In the genomic region with DNA sequence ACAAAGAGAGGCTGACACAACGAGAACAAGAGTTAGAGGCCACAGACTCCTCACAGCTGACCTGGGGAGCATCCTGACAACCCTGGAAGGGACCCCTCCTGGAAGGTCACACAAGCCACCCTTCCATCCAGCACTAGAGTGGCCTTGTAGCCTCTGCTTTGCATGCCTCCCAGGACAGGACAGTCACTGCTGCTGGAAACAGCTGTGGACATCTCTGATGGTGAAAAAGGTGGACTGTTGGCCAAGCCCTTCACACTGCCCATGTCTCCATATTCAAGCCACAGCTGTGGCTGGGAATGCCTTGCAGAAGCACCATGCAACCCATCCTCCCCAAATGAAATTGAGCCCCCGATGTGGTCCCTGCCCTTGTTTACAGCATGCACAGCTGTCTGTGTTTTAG, we compare ENCODE assay signal across 6 cellular contexts.
"Had no signal": no experiment of that assay in that cellular context is flagged by ENCODE, and none has a peak within 500 bp of the region (broad histone marks: within the 10 kb centered on the region; RNA-seq: fewer than 3 reads in every experiment).

No MANE protein-coding gene starts in this region.

- H3K27ac ChIP-seq: HL-60 had no signal

- H3K4me3 Mint-ChIP-seq: IgD-negative memory B cell had no signal

- H3K4me3 ChIP-seq: K562 had no signal

- H3K27ac Mint-ChIP-seq: IgD-negative memory B cell had no signal

- FAIRE-seq: HepG2, K562 had no signal

- H3K4me1 Mint-ChIP-seq: IgD-negative memory B cell had no signal

- ATAC-seq: HepG2, K562 had no signal

- DNase-seq: IMR-90, KBM-7 had no signal
